In genomic region chrX:136162827-136163427, GRCh38 we compare ENCODE assay signal across 8 cellular contexts. TPM values are rescaled to one million over a fixed set of nuclear protein-coding genes. Genes with fewer than 3 reads are reported as not detected.
DNase-seq lines count a peak whose midpoint lies in the region; ATAC-seq and TF ChIP-seq lines count a peak whose summit lies in the region.

No MANE protein-coding gene starts in this region.

- no peaks in the 10 kb centered on the region for H3K9me3 ChIP-seq in PC-9 (ENCODE audit: insufficient read depth, low read depth)
- no peaks in the 10 kb centered on the region for H3K9me3 ChIP-seq in left ventricle myocardium inferior (replicated peaks)
- no peaks in the 10 kb centered on the region for H3K9me3 ChIP-seq in smooth muscle cell (replicated peaks; ENCODE audit: low read depth)

- no peaks in the 10 kb centered on the region for H4K20me1 ChIP-seq in PC-9 (ENCODE audit: insufficient read depth)
- H4K20me1 ChIP-seq in smooth muscle cell (ENCODE audit: low read depth), result peaks cover 14% of the 10 kb centered on the region

- no peaks in the 10 kb centered on the region for H3K9me3 Mint-ChIP-seq in HFFc6

- H3K36me3 ChIP-seq in PC-9 (ENCODE audit: low read depth), result no peaks in the 10 kb centered on the region
- H3K36me3 ChIP-seq in left ventricle myocardium inferior, result no peaks in the 10 kb centered on the region
- H3K36me3 ChIP-seq in smooth muscle cell (ENCODE audit: low read depth), result no peaks in the 10 kb centered on the region

- 44% methylated on average over 8 of the region's 8 CpGs for WGBS in smooth muscle cell (ENCODE audit: low lambda C conversion rate)

- H3K4me2 ChIP-seq in PC-9 (no peak overlapping the region), smooth muscle cell (no peak overlapping the region)

- H3K27ac Mint-ChIP-seq in HFFc6, result peak overlapping the region; percentile 72; the same call in 1 of the 2 replicates

- peaks cover 18% of the 10 kb centered on the region for H3K4me1 ChIP-seq in PC-9 (replicated peaks; ENCODE audit: insufficient read depth)
- H3K4me1 ChIP-seq in left ventricle myocardium inferior, result peaks cover 79% of the 10 kb centered on the region
- peaks cover 5% of the 10 kb centered on the region for H3K4me1 ChIP-seq in smooth muscle cell (ENCODE audit: low read depth)

- no peaks in the 10 kb centered on the region for H3K27me3 Mint-ChIP-seq in HFFc6 (ENCODE audit: insufficient read depth)

- DNase-seq in GM03348 (ENCODE audit: low spot score) (peak; percentile 56), HFFc6 (peak; percentile 53), PC-9 (peak; percentile 56 to 57), left ventricle myocardium inferior (peak; percentile 54), smooth muscle cell (lab: John Stamatoyannopoulos, UW; ENCODE audit: unreplicated experiment) (no peak)
- DNase-seq in activated effector memory CD4-positive, alpha-beta T cell treated with anti-CD3 and anti-CD28 coated beads, Interleukin-2, amount 50 U/mL, for 16 hours, result peak; percentile 77

- H3K27ac ChIP-seq in PC-9 (no peak overlapping the region), left ventricle myocardium inferior (replicated peaks) (peak overlapping the region; percentile 67), smooth muscle cell (ENCODE audit: low read depth) (no peak overlapping the region)

- no peak for ATAC-seq in HG03108 (IDR thresholded peaks at IDR 0.05; ENCODE audit: unreplicated experiment)
- no peak for ATAC-seq in GM21528 (IDR thresholded peaks at IDR 0.05; ENCODE audit: low FRiP score, unreplicated experiment)

- H3K27me3 ChIP-seq in PC-9 (ENCODE audit: insufficient read depth, low read depth) (no peaks in the 10 kb centered on the region), left ventricle myocardium inferior (ENCODE audit: low read depth) (no peaks in the 10 kb centered on the region), smooth muscle cell (ENCODE audit: low read depth) (no peaks in the 10 kb centered on the region)

- no peak overlapping the region for H3K4me3 Mint-ChIP-seq in HFFc6

- H3K79me2 ChIP-seq in PC-9 (ENCODE audit: low read depth) (no peaks in the 10 kb centered on the region), smooth muscle cell (ENCODE audit: low read depth) (peaks cover 13% of the 10 kb centered on the region)

- H3K4me1 Mint-ChIP-seq in HFFc6 (ENCODE audit: low read depth), result peaks cover 47% of the 10 kb centered on the region

- intact Hi-C loops in PC-9 (cut with micrococcal nuclease; ENCODE audit: unreplicated experiment) (loop anchor here (1.0 to 5.0 kb wide), 2 partner anchors 135 to 529 kb away; no protein-coding TSS in a partner anchor), left ventricle myocardium inferior (cut with micrococcal nuclease) (no loop called here)

- TF ChIP-seq CTCF in HFFc6 (IDR thresholded peaks at IDR 0.05), result peak; percentile 78
- TF ChIP-seq CTCF in PC-9 (conservative IDR thresholded peaks at IDR 0.05), result peak; percentile 83
- TF ChIP-seq CTCF in left ventricle myocardium inferior (IDR thresholded peaks at IDR 0.05; ENCODE audit: borderline replicate concordance), result peak; percentile 79
- peak; percentile 46 for TF ChIP-seq CTCF in smooth muscle cell (IDR thresholded peaks at IDR 0.05; ENCODE audit: borderline replicate concordance, insufficient read depth, poor library complexity, severe bottlenecking)

- H3K9me2 ChIP-seq in PC-9 (ENCODE audit: insufficient read depth), result no peaks in the 10 kb centered on the region

- H3K4me3 ChIP-seq in PC-9 (no peak overlapping the region), left ventricle myocardium inferior (no peak overlapping the region), smooth muscle cell (no peak overlapping the region)

- H3F3A ChIP-seq in PC-9 (ENCODE audit: insufficient read depth, low read depth) (no peaks in the 10 kb centered on the region; the same call in 1 of the 2 replicates), smooth muscle cell (ENCODE audit: low read depth) (no peaks in the 10 kb centered on the region)

- no TSS peak for BruUV-seq in PC-9 (replicated peaks; lab: Mats Ljungman, UMichigan)

- CTCF ChIA-PET in PC-9 (lab: Charles Lee), result interaction anchor here (0.8 to 1.8 kb wide), 3 partner anchors 46 to 135 kb away, joined by 3 to 29 read pairs (median 5); no protein-coding TSS in a partner anchor

- POLR2A ChIA-PET in PC-9 (lab: Charles Lee; ENCODE audit: unreplicated experiment), result no interaction called here

- no peak overlapping the region for H3K9ac ChIP-seq in smooth muscle cell (ENCODE audit: low read depth)

- no peaks in the 10 kb centered on the region for H3K36me3 Mint-ChIP-seq in HFFc6 (ENCODE audit: low read depth)

- H2AFZ ChIP-seq in PC-9 (no peak overlapping the region), smooth muscle cell (ENCODE audit: low read depth) (no peak overlapping the region)

RNA-seq across cellular contexts. Expression of gene FHL1, which starts 15.6 kb away (rescaled TPM):
- total RNA-seq in HFFc6 (2021; fragmentation: NEBNext Ultra II Directional; extraction: Animal tissue kit (Norgen Biotek cat#: 25700)), result 100 to 1,000 TPM; 409 to 808 (median 455) TPM
- total RNA-seq in PC-9 (2021) (0.65 and 1.7 TPM in 2 replicates), left ventricle myocardium inferior (1,867 TPM), smooth muscle cell (98.2 and 103 TPM in 2 replicates)
- polyA plus RNA-seq in smooth muscle cell, result 57.8 and 76.0 TPM in 2 replicates

Comparison
In these comparisons a context has a peak if more than half of its experiments do, and no peak if none do; other contexts are left out.
1. RNA of gene FHL1, which starts 15.6 kb away (total RNA-seq): 1,867 TPM in left ventricle myocardium inferior (single experiment), 409 to 808 TPM in HFFc6 and 98.2 to 103 TPM in smooth muscle cell; 0.65 to 1.7 TPM in PC-9; every median in the first group is over 10 times any median in the second.
2. Peak in every context shown above with its lines, with median percentiles within 50 percentile points of each other: CTCF ChIP-seq.